Comparison of ENCODE assay signal across 33 cellular contexts in genomic region chr11:85164743-85165142, GRCh38.
"Had no signal": no experiment of that assay in that cellular context is flagged by ENCODE, and none has a peak within 500 bp of the region (broad histone marks: within the 10 kb centered on the region; RNA-seq: fewer than 3 reads in every experiment).

No MANE protein-coding gene starts in this region.

- H3K27ac Mint-ChIP-seq: activated B cell treated with CpG ODN at 0.5 μM for 24 hours; activated CD4-positive, alpha-beta memory T cell treated with anti-CD3 and anti-CD28 coated beads for 36 hours; activated CD8-positive, alpha-beta memory T cell treated with anti-CD3 and anti-CD28 coated beads, Interleukin-2, amount 10 ng/mL, durations not matched to agents 7 days and 5 days; activated CD8-positive, alpha-beta T cell treated with anti-CD3 and anti-CD28 coated beads, Interleukin-2, amount 10 ng/mL, durations not matched to agents 7 days and 5 days; activated naive CD4-positive, alpha-beta T cell treated with anti-CD3 and anti-CD28 coated beads for 36 hours; activated naive CD4-positive, alpha-beta T cell treated with anti-CD3 and anti-CD28 coated beads, Interleukin-2, amount 50 U/mL, for 24 hours; activated naive CD8-positive, alpha-beta T cell treated with anti-CD3 and anti-CD28 coated beads for 36 hours; activated naive CD8-positive, alpha-beta T cell treated with anti-CD3 and anti-CD28 coated beads, Interleukin-2, amount 50 U/mL, for 24 hours; activated T-helper 1 cell treated with anti-CD3 and anti-CD28 coated beads, Interleukin-12 subunit alpha, Interleukin-12 subunit beta, Interleukin-2, Interleukin-4 antibody, amounts not matched to agents 30 ng/mL and 10 ng/mL and 1 ng/mL, durations not matched to agents 14 hours and 24 hours and 36 hours; activated T-helper 2 cell treated with anti-CD3 and anti-CD28 coated beads, Interferon-gamma antibody, Interleukin-2, Interleukin-4, amounts not matched to agents 10 μg/mL and 5 μg/mL and 100 μg/mL, durations not matched to agents 14 hours and 24 hours and 36 hours; effector memory CD8-positive, alpha-beta T cell; T-helper 17 cell; T-helper 2 cell treated with Interferon-gamma antibody and Interleukin-4, amounts not matched to agents 5 μg/mL and 100 μg/mL, for 36 hours had no signal

- H3K9me3 Mint-ChIP-seq: activated B cell treated with CpG ODN at 0.5 μM for 24 hours had no signal

- H3K36me3 Mint-ChIP-seq: activated CD4-positive, alpha-beta memory T cell treated with anti-CD3 and anti-CD28 coated beads for 36 hours; activated CD8-positive, alpha-beta memory T cell treated with anti-CD3 and anti-CD28 coated beads, Interleukin-2, amount 10 ng/mL, durations not matched to agents 7 days and 5 days; activated naive CD4-positive, alpha-beta T cell treated with anti-CD3 and anti-CD28 coated beads, Interleukin-2, amount 50 U/mL, for 24 hours; activated naive CD8-positive, alpha-beta T cell treated with anti-CD3 and anti-CD28 coated beads for 36 hours had no signal

- H3K4me1 Mint-ChIP-seq: activated CD8-positive, alpha-beta memory T cell treated with anti-CD3 and anti-CD28 coated beads, Interleukin-2, amount 10 ng/mL, durations not matched to agents 7 days and 5 days; activated naive CD4-positive, alpha-beta T cell treated with anti-CD3 and anti-CD28 coated beads, Interleukin-2, amount 50 U/mL, for 24 hours; activated naive CD8-positive, alpha-beta T cell treated with anti-CD3 and anti-CD28 coated beads for 36 hours; activated naive CD8-positive, alpha-beta T cell treated with anti-CD3 and anti-CD28 coated beads, Interleukin-2, amount 50 U/mL, for 24 hours; T-helper 17 cell had no signal

- DNase-seq: activated B cell treated with CpG ODN at 0.5 μM for 24 hours; activated CD4-positive, alpha-beta memory T cell treated with anti-CD3 and anti-CD28 coated beads for 36 hours; activated CD4-positive, alpha-beta T cell treated with anti-CD3 and anti-CD28 coated beads for 48 hours; activated CD8-positive, alpha-beta memory T cell treated with anti-CD3 and anti-CD28 coated beads, Interleukin-2, amount 10 ng/mL, durations not matched to agents 7 days and 5 days; activated CD8-positive, alpha-beta memory T cell treated with anti-CD3 and anti-CD28 coated beads, Interleukin-2, amount 50 U/mL, for 4 hours; activated CD8-positive, alpha-beta T cell treated with anti-CD3 and anti-CD28 coated beads, Interleukin-2, amount 10 ng/mL, durations not matched to agents 7 days and 5 days; activated effector memory CD4-positive, alpha-beta T cell treated with anti-CD3 and anti-CD28 coated beads, Interleukin-2, amount 50 U/mL, for 16 hours; activated naive CD4-positive, alpha-beta T cell treated with anti-CD3 and anti-CD28 coated beads for 36 hours; activated naive CD8-positive, alpha-beta T cell treated with anti-CD3 and anti-CD28 coated beads for 36 hours; activated naive CD8-positive, alpha-beta T cell treated with anti-CD3 and anti-CD28 coated beads, Interleukin-2, amount 50 U/mL, for 24 hours; activated T-cell treated with anti-CD3 and anti-CD28 coated beads, Interleukin-2, amount 50 U/mL, for 1 hour; activated T-cell treated with anti-CD3 and anti-CD28 coated beads, Interleukin-2, amount 50 U/mL, for 48 hours; adrenal gland; amygdala; aorta; body of pancreas; cortex of kidney; dermis blood vessel endothelial cell; effector CD4-positive, alpha-beta T cell; effector memory CD8-positive, alpha-beta T cell; erythroblast; foreskin keratinocyte; gastrocnemius medialis; glutamatergic neuron; T-helper 1 cell; T-helper 17 cell; T1000; WERI-Rb-1 had no signal

- H3K27me3 Mint-ChIP-seq: activated B cell treated with CpG ODN at 0.5 μM for 24 hours; activated CD4-positive, alpha-beta memory T cell treated with anti-CD3 and anti-CD28 coated beads for 36 hours; activated CD8-positive, alpha-beta memory T cell treated with anti-CD3 and anti-CD28 coated beads, Interleukin-2, amount 10 ng/mL, durations not matched to agents 7 days and 5 days; activated naive CD4-positive, alpha-beta T cell treated with anti-CD3 and anti-CD28 coated beads, Interleukin-2, amount 50 U/mL, for 24 hours; activated naive CD8-positive, alpha-beta T cell treated with anti-CD3 and anti-CD28 coated beads for 36 hours; activated naive CD8-positive, alpha-beta T cell treated with anti-CD3 and anti-CD28 coated beads, Interleukin-2, amount 50 U/mL, for 24 hours; effector memory CD8-positive, alpha-beta T cell; T-helper 17 cell had no signal

- ATAC-seq: activated CD4-positive, CD25-positive, alpha-beta regulatory T cell treated with anti-CD3 and anti-CD28 coated beads, Interleukin-2, amount 50 U/mL, for 24 hours; activated CD8-positive, alpha-beta memory T cell treated with anti-CD3 and anti-CD28 coated beads, Interleukin-2, amount 10 ng/mL, durations not matched to agents 7 days and 5 days; activated CD8-positive, alpha-beta T cell treated with anti-CD3 and anti-CD28 coated beads, Interleukin-2, amount 10 ng/mL, durations not matched to agents 7 days and 5 days; activated naive CD8-positive, alpha-beta T cell treated with anti-CD3 and anti-CD28 coated beads, Interleukin-2, amount 50 U/mL, for 24 hours; body of pancreas; effector memory CD8-positive, alpha-beta T cell; foreskin keratinocyte; gastrocnemius medialis; T-helper 17 cell had no signal

- H3K4me3 Mint-ChIP-seq: activated B cell treated with CpG ODN at 0.5 μM for 24 hours; activated CD4-positive, alpha-beta memory T cell treated with anti-CD3 and anti-CD28 coated beads for 36 hours; activated CD8-positive, alpha-beta memory T cell treated with anti-CD3 and anti-CD28 coated beads, Interleukin-2, amount 10 ng/mL, durations not matched to agents 7 days and 5 days; activated CD8-positive, alpha-beta T cell treated with anti-CD3 and anti-CD28 coated beads, Interleukin-2, amount 10 ng/mL, durations not matched to agents 7 days and 5 days; activated naive CD4-positive, alpha-beta T cell treated with anti-CD3 and anti-CD28 coated beads for 36 hours; activated naive CD4-positive, alpha-beta T cell treated with anti-CD3 and anti-CD28 coated beads, Interleukin-2, amount 50 U/mL, for 24 hours; activated naive CD8-positive, alpha-beta T cell treated with anti-CD3 and anti-CD28 coated beads for 36 hours; activated naive CD8-positive, alpha-beta T cell treated with anti-CD3 and anti-CD28 coated beads, Interleukin-2, amount 50 U/mL, for 24 hours; activated T-helper 1 cell treated with anti-CD3 and anti-CD28 coated beads, Interleukin-12 subunit alpha, Interleukin-12 subunit beta, Interleukin-2, Interleukin-4 antibody, amounts not matched to agents 30 ng/mL and 10 ng/mL and 1 ng/mL, durations not matched to agents 14 hours and 24 hours and 36 hours; effector memory CD8-positive, alpha-beta T cell; T-helper 17 cell; T-helper 2 cell treated with Interferon-gamma antibody and Interleukin-4, amounts not matched to agents 5 μg/mL and 100 μg/mL, for 36 hours had no signal
